ENCODE assay signal across 8 cellular contexts in genomic region chr7:105012503-105013282, GRCh38. TPM values are rescaled to one million over a fixed set of nuclear protein-coding genes. Genes with fewer than 3 reads are reported as not detected.
DNase-seq lines count a peak whose midpoint lies in the region; ATAC-seq and TF ChIP-seq lines count a peak whose summit lies in the region.

No MANE protein-coding gene starts in this region.

- H3K27me3 ChIP-seq in WERI-Rb-1 (ENCODE audit: insufficient read depth, low read depth, severe bottlenecking) (no peaks in the 10 kb centered on the region), mammary epithelial cell (ENCODE audit: insufficient read depth, low read length) (no peaks in the 10 kb centered on the region), iPS-20b (ENCODE audit: insufficient read depth, low read length) (no peaks in the 10 kb centered on the region)

- no peaks in the 10 kb centered on the region for H3K9me3 ChIP-seq in WERI-Rb-1 (ENCODE audit: severe bottlenecking)
- no peaks in the 10 kb centered on the region for H3K9me3 ChIP-seq in mammary epithelial cell (replicated peaks; ENCODE audit: insufficient read depth, low read length)
- no peaks in the 10 kb centered on the region for H3K9me3 ChIP-seq in iPS-20b (ENCODE audit: insufficient read depth, low read depth, low read length)

- no TSS peak for BruUV-seq in mammary epithelial cell (replicated peaks; lab: Mats Ljungman, UMichigan)

- H3K4me1 ChIP-seq in mammary epithelial cell (ENCODE audit: insufficient read depth, low read length) (peaks cover 18% of the 10 kb centered on the region), iPS-20b (ENCODE audit: insufficient read depth, low read length) (peaks cover 13% of the 10 kb centered on the region; the same call in 1 of the 2 replicates)

- CTCF ChIA-PET in AG04449 (lab: Yijun Ruan, JAX) (interaction anchor here (0.7 to 7.9 kb wide), 7 partner anchors 8 to 39 kb away, joined by 3 to 56 read pairs (median 3); no protein-coding TSS in a partner anchor), mammary epithelial cell (lab: Charles Lee; ENCODE audit: low non-redundant PET) (no interaction called here)

- H3K36me3 ChIP-seq in WERI-Rb-1 (peaks cover 46% of the 10 kb centered on the region), mammary epithelial cell (ENCODE audit: insufficient read depth, low read length) (peaks cover 2% of the 10 kb centered on the region), iPS-20b (ENCODE audit: insufficient read depth, low read depth, low read length) (peaks cover 22% of the 10 kb centered on the region)

- POLR2A ChIA-PET in AG04449 (lab: Yijun Ruan, JAX), result interaction anchor here (0.5 to 6.8 kb wide), 13 partner anchors 9 to 382 kb away, joined by 3 to 56 read pairs (median 4); no protein-coding TSS in a partner anchor

- peak overlapping the region; percentile 100 for H3K9ac ChIP-seq in mammary epithelial cell (ENCODE audit: insufficient read depth, low read length)
- peak overlapping the region; percentile 100 for H3K9ac ChIP-seq in iPS-20b (ENCODE audit: low read depth, low read length)

- H3K4me3 ChIP-seq in AG04449 (ENCODE audit: low read depth, low read length) (peak overlapping the region; percentile 97), WERI-Rb-1 (ENCODE audit: low read depth, low read length) (peak overlapping the region; percentile 84), mammary epithelial cell (replicated peaks in 1 of 3; ENCODE audit: insufficient read depth in 1 of 3, low read depth in 2 of 3, low read length in 3 of 3) (peak overlapping the region; percentile 90 to 99 (median 99)), iPS-20b (ENCODE audit: low read length) (peak overlapping the region; percentile 90), skin epidermis (peak overlapping the region; percentile 73 to 95 (median 89))

- H3K4me2 ChIP-seq in mammary epithelial cell (ENCODE audit: insufficient read depth, low read depth, low read length), result peak overlapping the region; percentile 94

- peaks cover 92% of the 10 kb centered on the region for H3K79me2 ChIP-seq in mammary epithelial cell (ENCODE audit: insufficient read depth, low read length)

- dilution Hi-C loops in mammary epithelial cell (cut with HindIII; ENCODE audit: low sequenced_read_pairs), result no loop called here

- WGBS in mammary epithelial cell (ENCODE audit: low coverage, missing lambda C conversion rate), result 0% methylated on average over 41 of the region's 59 CpGs

- peak overlapping the region; percentile 14 for H2AFZ ChIP-seq in mammary epithelial cell (ENCODE audit: low read depth, low read length)

- intact Hi-C loops in mammary epithelial cell (cut with micrococcal nuclease), result loop anchor here (1.0 to 5.0 kb wide), 4 partner anchors 28 to 215 kb away; no protein-coding TSS in a partner anchor

- no peaks in the 10 kb centered on the region for H4K20me1 ChIP-seq in mammary epithelial cell (ENCODE audit: insufficient read depth, low read length)

- H3K27ac ChIP-seq in WERI-Rb-1 (peak overlapping the region; percentile 100), mammary epithelial cell (ENCODE audit: insufficient read depth, low read depth, low read length) (peak overlapping the region; percentile 100), iPS-20b (ENCODE audit: low read length) (peak overlapping the region; percentile 97), skin epidermis (peak overlapping the region; percentile 92 to 100 (median 100))

- in situ Hi-C loops in mammary epithelial cell (cut with MboI; ENCODE audit: low sequenced_read_pairs in 2 of 2), result no loop called here

- peak; percentile 87 for DNase-seq in AG04449 (ENCODE audit: low read depth, low spot score)
- DNase-seq in NCI-H2196 (lab: John Stamatoyannopoulos, UW; ENCODE audit: unreplicated experiment), result peak; percentile 98
- DNase-seq in WERI-Rb-1, result peak; percentile 97
- peak; percentile 99 for DNase-seq in mammary epithelial cell

- no peak for TF ChIP-seq CTCF in AG04449 (IDR thresholded peaks at IDR 0.05; ENCODE audit: insufficient read depth, low read length, missing control alignments)
- no peak for TF ChIP-seq CTCF in WERI-Rb-1 (IDR thresholded peaks at IDR 0.05; ENCODE audit: low read depth, low read length)
- TF ChIP-seq CTCF in mammary epithelial cell (conservative IDR thresholded peaks at IDR 0.05 in 1 of 2, IDR thresholded peaks at IDR 0.05 in 1 of 2; ENCODE audit: extremely low read depth in 1 of 2, insufficient read depth in 1 of 2, low read depth in 1 of 2, low read length in 2 of 2), result no peak

- ATAC-seq in GM18873 (IDR thresholded peaks at IDR 0.05; ENCODE audit: low FRiP score, unreplicated experiment) (peak; percentile 65), HG03135 (IDR thresholded peaks at IDR 0.05; ENCODE audit: unreplicated experiment) (peak; percentile 77)

RNA-seq across cellular contexts. Expression of gene KMT2E, which starts 1.3 kb away (rescaled TPM):
- 10 to 100 TPM; 41.2 to 72.2 TPM for total RNA-seq in mammary epithelial cell
- 2.4 TPM for polyA plus RNA-seq in mammary epithelial cell
- polyA minus RNA-seq in mammary epithelial cell, result 57.9 TPM

Comparison
In these comparisons a context has a peak if more than half of its experiments do, and no peak if none do; other contexts are left out.
1. Peak in every context shown above with its lines: DNase-seq, ATAC-seq, H3K4me3 ChIP-seq and H3K27ac ChIP-seq.